ENCODE assay signal across 22 cellular contexts in genomic region chr9:22463205-22463604, GRCh38. TPM values are rescaled to one million over a fixed set of nuclear protein-coding genes. Genes with fewer than 3 reads are reported as not detected.
DNase-seq lines count a peak whose midpoint lies in the region; ATAC-seq and TF ChIP-seq lines count a peak whose summit lies in the region.
"Had no signal": no experiment of that assay in that cellular context is flagged by ENCODE, and none has a peak within 500 bp of the region (broad histone marks: within the 10 kb centered on the region; RNA-seq: fewer than 3 reads in every experiment).

No MANE protein-coding gene starts in this region.

- no peak overlapping the region for H3K9ac ChIP-seq in Karpas-422 (ENCODE audit: low read length)
- H3K9ac ChIP-seq: BLaER1 treated with 17β-estradiol and CSF1 and Interleukin-3, amounts not matched to agents 10 nM and 100 nM; GM23248 had no signal

- H3K27ac ChIP-seq in RWPE2 (ENCODE audit: poor library complexity, severe bottlenecking) (no peak overlapping the region), Karpas-422 (ENCODE audit: low read length) (no peak overlapping the region)
- H3K27ac ChIP-seq: A549; BLaER1 treated with 17β-estradiol and CSF1 and Interleukin-3, amounts not matched to agents 10 nM and 100 nM; GM23248 had no signal

- H3K9me3 ChIP-seq in RWPE2 (ENCODE audit: severe bottlenecking), result no peaks in the 10 kb centered on the region
- H3K9me3 ChIP-seq in Karpas-422 (ENCODE audit: low read length), result no peaks in the 10 kb centered on the region
- H3K9me3 ChIP-seq: A549; BLaER1 treated with 17β-estradiol and CSF1 and Interleukin-3, amounts not matched to agents 10 nM and 100 nM had no signal

- no peak overlapping the region; the same call in 1 of the 2 replicates for H2AFZ ChIP-seq in Karpas-422 (ENCODE audit: low read length)
- H2AFZ ChIP-seq: GM23248 had no signal

- DNase-seq in M059J (ENCODE audit: low read depth), result peak; percentile 25
- no peak for DNase-seq in RWPE2 (ENCODE audit: low spot score)
- DNase-seq in iris pigment epithelial cell (ENCODE audit: low read depth), result peak; percentile 15
- no peak for DNase-seq in erythroblast (lab: John Stamatoyannopoulos, UW)
- DNase-seq in Karpas-422, result no peak
- no peak for DNase-seq in HUDEP-2 (lab: John Stamatoyannopoulos, UW; ENCODE audit: unreplicated experiment in 76 of 76)
- DNase-seq: AML-193; CD4-positive, alpha-beta T cell; GM23248; H9; MV-4-11; NCI-H1105; NCI-H146; NCI-H2029; NCI-H526 treated with DMSO at 0.1 percent for 48 hours; OCI-M1; Right ventricle myocardium superior; T-helper 1 cell had no signal

- no peak for TF ChIP-seq CTCF in RWPE2 (IDR thresholded peaks at IDR 0.05; ENCODE audit: poor library complexity, severe bottlenecking)

- no peak for TF ChIP-seq POLR2A in erythroblast (IDR thresholded peaks at IDR 0.05; ENCODE audit: low read length)

- H3K9me2 ChIP-seq in Karpas-422 (replicated peaks; ENCODE audit: insufficient read depth, low read length), result no peaks in the 10 kb centered on the region

- H3K79me2 ChIP-seq in Karpas-422 (ENCODE audit: low read length), result no peaks in the 10 kb centered on the region

- no peaks in the 10 kb centered on the region for H4K20me1 ChIP-seq in Karpas-422 (ENCODE audit: insufficient read depth, low read depth, low read length)
- H4K20me1 ChIP-seq: BLaER1 treated with 17β-estradiol and CSF1 and Interleukin-3, amounts not matched to agents 10 nM and 100 nM had no signal

- H3K4me2 ChIP-seq in Karpas-422 (ENCODE audit: low read depth, low read length, poor library complexity, severe bottlenecking), result no peak overlapping the region
- H3K4me2 ChIP-seq: A549; BLaER1 treated with 17β-estradiol and CSF1 and Interleukin-3, amounts not matched to agents 10 nM and 100 nM had no signal

- ATAC-seq in RWPE2 (ENCODE audit: low read depth) (0 out of 3 replicates have a peak, but pooled peaks have one; percentile 19), GM18519 (IDR thresholded peaks at IDR 0.05; ENCODE audit: low FRiP score, unreplicated experiment) (no peak)
- ATAC-seq: A549 had no signal

- H3K4me1 ChIP-seq in RWPE2 (ENCODE audit: insufficient read depth, poor library complexity, severe bottlenecking), result no peaks in the 10 kb centered on the region
- H3K4me1 ChIP-seq in Karpas-422 (ENCODE audit: low read length), result no peaks in the 10 kb centered on the region
- H3K4me1 ChIP-seq: A549 had no signal

- H3K36me3 ChIP-seq in RWPE2 (ENCODE audit: low read depth) (no peaks in the 10 kb centered on the region), Karpas-422 (ENCODE audit: insufficient read depth, low read length) (no peaks in the 10 kb centered on the region)
- H3K36me3 ChIP-seq: BLaER1 treated with 17β-estradiol and CSF1 and Interleukin-3, amounts not matched to agents 10 nM and 100 nM had no signal

- no peaks in the 10 kb centered on the region for H3K27me3 ChIP-seq in RWPE2 (ENCODE audit: insufficient read depth, poor library complexity, severe bottlenecking)
- H3K27me3 ChIP-seq in Karpas-422 (ENCODE audit: low read length), result no peaks in the 10 kb centered on the region
- H3K27me3 ChIP-seq: BLaER1 treated with 17β-estradiol and CSF1 and Interleukin-3, amounts not matched to agents 10 nM and 100 nM had no signal

- H3K4me3 ChIP-seq in RWPE2 (ENCODE audit: severe bottlenecking) (no peak overlapping the region), Karpas-422 (ENCODE audit: low read length) (no peak overlapping the region)
- H3K4me3 ChIP-seq: A549; BLaER1 treated with 17β-estradiol and CSF1 and Interleukin-3, amounts not matched to agents 10 nM and 100 nM; GM23248 had no signal

RNA-seq across cellular contexts. Expression of gene DMRTA1, which starts 16.6 kb away (rescaled TPM):
- 2.4 and 3.1 TPM in 2 replicates for total RNA-seq in M059J (2014; rRNA removed; shearing (Covaris generic))
- total RNA-seq in Karpas-422 (2014; rRNA removed; shearing (Covaris generic); ENCODE audit: low replicate concordance), result not detected in 2 replicates
- total RNA-seq: CD4-positive, alpha-beta T cell; SK-MEL-5 had no signal

Comparison
In these comparisons a context has a peak if more than half of its experiments do, and no peak if none do; other contexts are left out.
1. DNase-seq: peak in M059J (single experiment) and iris pigment epithelial cell (single experiment); none in RWPE2 (single experiment), erythroblast (0 of 2), Karpas-422 (single experiment) and HUDEP-2 (0 of 76).